ENCODE assay signal across 1 cellular context in the genomic region with DNA sequence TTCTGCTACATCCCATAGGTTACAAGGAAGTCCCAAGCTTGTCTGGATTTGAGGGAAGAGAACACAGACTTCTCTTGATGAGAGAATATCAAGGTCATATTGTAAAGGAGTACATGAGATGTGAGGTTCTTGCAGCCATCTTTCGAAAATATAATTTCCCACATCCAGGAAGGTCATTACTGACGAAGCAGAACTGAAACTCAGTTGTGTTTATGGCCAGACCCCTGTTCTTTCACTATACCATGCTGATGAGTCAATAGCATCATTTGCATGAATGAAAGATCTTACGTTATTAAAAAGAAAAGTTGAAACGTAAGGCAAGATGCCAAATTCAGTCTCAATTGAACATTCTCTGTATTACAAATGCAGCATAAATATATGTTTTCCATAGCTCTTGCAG.
TF ChIP-seq lines count a peak whose summit lies in the region.

No MANE protein-coding gene starts in this region.

TF ChIP-seq in SK-N-SH, 30 proteins besides CTCF, POLR2A, EP300 and RAD21 (continued from another document):
- TF ChIP-seq FOXM1 (IDR thresholded peaks at IDR 0.05; ENCODE audit: low read depth) = no peak
